12 cellular contexts compared by ENCODE assay signal in the genomic region with DNA sequence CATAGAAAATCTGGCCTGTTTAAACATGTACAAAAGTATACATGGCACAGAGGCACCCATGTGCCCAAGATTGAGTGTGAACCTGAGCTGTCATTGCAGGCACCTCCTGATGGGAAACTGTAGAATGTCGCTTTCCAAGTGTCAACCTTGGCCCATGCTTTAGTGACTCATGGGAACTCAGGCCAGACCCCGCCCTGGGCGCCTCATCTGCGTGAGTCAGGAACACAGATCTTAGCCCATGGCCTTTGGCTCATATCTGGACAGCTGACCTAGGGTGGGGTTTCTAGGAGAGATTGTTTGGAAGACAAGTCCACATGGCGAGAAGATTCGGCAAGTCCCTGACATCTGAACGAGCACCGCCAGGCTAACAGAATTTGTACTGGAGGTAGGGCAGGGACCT. TPM values are rescaled to one million over a fixed set of nuclear protein-coding genes. Genes with fewer than 3 reads are reported as not detected.
DNase-seq lines count a peak whose midpoint lies in the region; ATAC-seq and TF ChIP-seq lines count a peak whose summit lies in the region.
"Had no signal": no experiment of that assay in that cellular context is flagged by ENCODE, and none has a peak within 500 bp of the region (broad histone marks: within the 10 kb centered on the region; RNA-seq: fewer than 3 reads in every experiment).

No MANE protein-coding gene starts in this region.

- no peak overlapping the region for H4K91ac ChIP-seq in mesenchymal stem cell (ENCODE audit: low read length)

- no peak overlapping the region for H2BK5ac ChIP-seq in mesenchymal stem cell (ENCODE audit: low read depth, low read length, poor library complexity, severe bottlenecking)

- H3K4me2 ChIP-seq in mesenchymal stem cell (ENCODE audit: low read length, poor library complexity, severe bottlenecking) = no peak overlapping the region

- H3K9me3 ChIP-seq in colonic mucosa (no peaks in the 10 kb centered on the region), mesenchymal stem cell (ENCODE audit: control insufficient read depth, low read length) (peaks cover 7% of the 10 kb centered on the region), aorta (ENCODE audit: control insufficient read depth, low read length) (no peaks in the 10 kb centered on the region)

- H3K27me3 Mint-ChIP-seq in glutamatergic neuron (ENCODE audit: unreplicated experiment) = peaks cover 2% of the 10 kb centered on the region
- H3K27me3 Mint-ChIP-seq in activated T-cell treated with anti-CD3 and anti-CD28 coated beads, Interleukin-2, amount 50 U/mL, for 24 hours = peaks cover 6% of the 10 kb centered on the region

- H3K36me3 Mint-ChIP-seq in glutamatergic neuron (ENCODE audit: unreplicated experiment) = peaks cover 7% of the 10 kb centered on the region
- H3K36me3 Mint-ChIP-seq in activated T-cell treated with anti-CD3 and anti-CD28 coated beads, Interleukin-2, amount 50 U/mL, for 24 hours (ENCODE audit: low read depth) = no peaks in the 10 kb centered on the region

- peak; percentile 36 for DNase-seq in HT1080 (ENCODE audit: low read depth)
- peak; percentile 40 for DNase-seq in colonic mucosa
- peak; percentile 8 for DNase-seq in mesenchymal stem cell
- DNase-seq in aorta = peak; percentile 70 to 87
- no peak for DNase-seq in glutamatergic neuron
- no peak for DNase-seq in activated T-cell treated with anti-CD3 and anti-CD28 coated beads, Interleukin-2, amount 50 U/mL, for 24 hours
- DNase-seq in H7 = no peak
- DNase-seq: activated naive CD4-positive, alpha-beta T cell treated with anti-CD3 and anti-CD28 coated beads for 36 hours; Calu3; erythroblast; NCI-H2081 treated with DMSO at 0.1 percent for 48 hours had no signal

- no peak overlapping the region for H2AFZ ChIP-seq in mesenchymal stem cell (ENCODE audit: low read depth, low read length)

- peak; percentile 84 for ATAC-seq in aorta (ENCODE audit: low FRiP score)

- no peak overlapping the region for H3K27ac Mint-ChIP-seq in glutamatergic neuron (ENCODE audit: unreplicated experiment)
- no peak overlapping the region for H3K27ac Mint-ChIP-seq in activated T-cell treated with anti-CD3 and anti-CD28 coated beads, Interleukin-2, amount 50 U/mL, for 24 hours
- H3K27ac Mint-ChIP-seq: activated naive CD4-positive, alpha-beta T cell treated with anti-CD3 and anti-CD28 coated beads for 36 hours; stimulated activated naive CD8-positive, alpha-beta T cell treated with anti-CD3 and anti-CD28 coated beads, Interleukin-15, Interleukin-2, amounts not matched to agents 100 ng/mL and 50 ng/mL, for 24 hours had no signal

- H3K4me1 Mint-ChIP-seq in glutamatergic neuron (ENCODE audit: low read depth, unreplicated experiment) = no peaks in the 10 kb centered on the region
- no peaks in the 10 kb centered on the region for H3K4me1 Mint-ChIP-seq in activated T-cell treated with anti-CD3 and anti-CD28 coated beads, Interleukin-2, amount 50 U/mL, for 24 hours (ENCODE audit: low read depth)

- no peak overlapping the region for H3K9ac ChIP-seq in colonic mucosa (ENCODE audit: low read depth in 2 of 2, low read length in 2 of 2)
- H3K9ac ChIP-seq in mesenchymal stem cell (ENCODE audit: low read length) = peak overlapping the region; percentile 76

- no peak overlapping the region for H3K14ac ChIP-seq in mesenchymal stem cell (ENCODE audit: low read length in 2 of 2)

- WGBS in mesenchymal stem cell = 84% methylated on average over 8 of the region's 8 CpGs
- 77 to 78% methylated on average over 8 of the region's 8 CpGs for WGBS in aorta, 2 donors

- no peak overlapping the region for H3K4me3 Mint-ChIP-seq in glutamatergic neuron (ENCODE audit: unreplicated experiment)
- no peak overlapping the region for H3K4me3 Mint-ChIP-seq in activated T-cell treated with anti-CD3 and anti-CD28 coated beads, Interleukin-2, amount 50 U/mL, for 24 hours
- H3K4me3 Mint-ChIP-seq: activated naive CD4-positive, alpha-beta T cell treated with anti-CD3 and anti-CD28 coated beads for 36 hours; stimulated activated naive CD8-positive, alpha-beta T cell treated with anti-CD3 and anti-CD28 coated beads, Interleukin-15, Interleukin-2, amounts not matched to agents 100 ng/mL and 50 ng/mL, for 24 hours had no signal

- no peak overlapping the region for H3K4ac ChIP-seq in mesenchymal stem cell (ENCODE audit: low read depth in 1 of 2, low read length in 2 of 2)

- TF ChIP-seq CTCF in colonic mucosa (IDR thresholded peaks at IDR 0.05) (no peak), glutamatergic neuron (IDR thresholded peaks at IDR 0.05; ENCODE audit: partially characterized antibody, unreplicated experiment) (no peak)

- H3K23ac ChIP-seq in mesenchymal stem cell (ENCODE audit: low read length in 2 of 2) = no peak overlapping the region

- no peak overlapping the region for H4K8ac ChIP-seq in mesenchymal stem cell (ENCODE audit: low read length)

- H2AK5ac ChIP-seq in mesenchymal stem cell (ENCODE audit: low read length, severe bottlenecking) = no peak overlapping the region

- H3K27ac ChIP-seq in colonic mucosa (no peak overlapping the region), mesenchymal stem cell (ENCODE audit: low read length, poor library complexity, severe bottlenecking) (no peak overlapping the region), aorta (ENCODE audit: low read depth in 1 of 2, low read length in 2 of 2) (no peak overlapping the region)

- intact Hi-C loops in colonic mucosa (cut with DNase I) (no loop called here), aorta (cut with DNase I) (no loop called here)

- H3K27me3 ChIP-seq in colonic mucosa = no peaks in the 10 kb centered on the region
- H3K27me3 ChIP-seq in mesenchymal stem cell (ENCODE audit: control insufficient read depth in 1 of 2, insufficient read depth in 1 of 2, low read length in 2 of 2) = peaks cover 0 to 8% of the 10 kb centered on the region in 2 experiments
- H3K27me3 ChIP-seq in aorta (ENCODE audit: control insufficient read depth in 1 of 2, insufficient read depth in 2 of 2, low read length in 1 of 2) = no peaks in the 10 kb centered on the region
- H3K27me3 ChIP-seq in H7 (ENCODE audit: control insufficient read depth, insufficient read depth, low read length) = no peaks in the 10 kb centered on the region

- H3K4me3 ChIP-seq in colonic mucosa = no peak overlapping the region
- H3K4me3 ChIP-seq in mesenchymal stem cell (ENCODE audit: insufficient read depth in 1 of 2, low read depth in 1 of 2, low read length in 2 of 2) = peak overlapping the region in 1 of 2 experiments; percentile 44
- H3K4me3 ChIP-seq in aorta (ENCODE audit: low read length in 2 of 2) = no peak overlapping the region
- H3K4me3 ChIP-seq in H7 (ENCODE audit: insufficient read depth, low read depth, low read length) = no peak overlapping the region

- H2BK12ac ChIP-seq in mesenchymal stem cell (ENCODE audit: low read length in 2 of 2) = no peak overlapping the region

- H3K4me1 ChIP-seq in colonic mucosa (no peaks in the 10 kb centered on the region), mesenchymal stem cell (ENCODE audit: control insufficient read depth, insufficient read depth, low read depth, low read length) (no peaks in the 10 kb centered on the region), aorta (ENCODE audit: control insufficient read depth in 1 of 2, insufficient read depth in 2 of 2, low read length in 2 of 2) (no peaks in the 10 kb centered on the region)

- H2BK120ac ChIP-seq in mesenchymal stem cell (ENCODE audit: low read depth, low read length) = no peak overlapping the region

- H3K9me3 Mint-ChIP-seq in glutamatergic neuron (ENCODE audit: unreplicated experiment) = peaks cover 2% of the 10 kb centered on the region
- H3K9me3 Mint-ChIP-seq in activated T-cell treated with anti-CD3 and anti-CD28 coated beads, Interleukin-2, amount 50 U/mL, for 24 hours = peaks cover 11% of the 10 kb centered on the region

- H3K18ac ChIP-seq in mesenchymal stem cell (ENCODE audit: low read depth in 1 of 2, low read length in 2 of 2) = no peak overlapping the region

- H3K36me3 ChIP-seq in colonic mucosa (no peaks in the 10 kb centered on the region), mesenchymal stem cell (ENCODE audit: control insufficient read depth in 1 of 2, insufficient read depth in 2 of 2, low read depth in 1 of 2, low read length in 2 of 2) (no peaks in the 10 kb centered on the region), aorta (ENCODE audit: control insufficient read depth in 1 of 2, insufficient read depth in 2 of 2, low read length in 1 of 2) (no peaks in the 10 kb centered on the region), H7 (replicated peaks; ENCODE audit: control insufficient read depth, insufficient read depth, low read length) (no peaks in the 10 kb centered on the region)

- H3K79me1 ChIP-seq in mesenchymal stem cell (replicated peaks; ENCODE audit: low read length, poor library complexity, severe bottlenecking) = no peaks in the 10 kb centered on the region

- no peak overlapping the region for H2BK15ac ChIP-seq in mesenchymal stem cell (ENCODE audit: low read depth, poor library complexity, severe bottlenecking)

RNA-seq across cellular contexts. Expression of gene CYTL1, which starts 50.0 kb away (rescaled TPM):
- 1.5 and 2.2 TPM in 2 replicates for total RNA-seq in HT1080 (2014; rRNA removed; shearing (Covaris generic))
- polyA plus RNA-seq in HT1080 (2015; cell fraction: cytosol; rRNA removed) = not detected in 2 replicates
- not detected in 2 replicates for polyA plus RNA-seq in HT1080 (2015; cell fraction: nucleus; rRNA removed)
- total RNA-seq in colonic mucosa (under 1 TPM in 1 of 2 donors, not detected in 1; 0.90 TPM), aorta (10 to 100 TPM in 1 of 2 donors, 1 to 10 TPM in 1; 4.3 to 15.2 TPM), glutamatergic neuron (ENCODE audit: unreplicated experiment) (not detected)
- 36.4 TPM for polyA plus RNA-seq in mesenchymal stem cell (2013, experiment 1 of 2)
- 39.7 TPM for polyA plus RNA-seq in mesenchymal stem cell (2013, experiment 2 of 2)
- polyA plus RNA-seq in aorta = 10 to 100 TPM; 29.9 to 73.5 TPM
- total RNA-seq in H7 (2014; rRNA removed; shearing (Covaris generic)) = 1.5 and 3.5 TPM in 2 replicates
- total RNA-seq: activated naive CD4-positive, alpha-beta T cell treated with anti-CD3 and anti-CD28 coated beads for 36 hours; Calu3 had no signal

Comparison
In these comparisons a context has a peak if more than half of its experiments do, and no peak if none do; other contexts are left out.
1. DNase-seq: peak in HT1080 (single experiment), colonic mucosa (single experiment), mesenchymal stem cell (single experiment) and aorta (2 of 2); none in glutamatergic neuron (single experiment), activated T-cell treated with anti-CD3 and anti-CD28 coated beads, Interleukin-2, amount 50 U/mL, for 24 hours (single experiment) and H7 (single experiment).